Comparison of ENCODE assay signal across 14 cellular contexts in genomic region chr14:74237441-74237840, GRCh38. TPM values are rescaled to one million over a fixed set of nuclear protein-coding genes. Genes with fewer than 3 reads are reported as not detected.
DNase-seq lines count a peak whose midpoint lies in the region; ATAC-seq, FAIRE-seq and TF ChIP-seq lines count a peak whose summit lies in the region.
"Had no signal": no experiment of that assay in that cellular context is flagged by ENCODE, and none has a peak within 500 bp of the region (broad histone marks: within the 10 kb centered on the region; RNA-seq: fewer than 3 reads in every experiment).

No MANE protein-coding gene starts in this region.

- no peak overlapping the region for H3K4me3 ChIP-seq in GM12878
- no peak overlapping the region for H3K4me3 ChIP-seq in osteoblast (ENCODE audit: insufficient read depth, low read length)
- H3K4me3 ChIP-seq: BLaER1, K562 had no signal

- TF ChIP-seq RAD21 in GM12878 (IDR thresholded peaks at IDR 0.05; ENCODE audit: insufficient read depth, low read depth, low read length): no peak

- TF ChIP-seq POLR2A in GM12878 (IDR thresholded peaks at IDR 0.05; ENCODE audit: low read depth, low read length): no peak

- H3K36me3 ChIP-seq in GM12878 (ENCODE audit: control insufficient read depth in 2 of 2, insufficient read depth in 2 of 2, low read length in 1 of 2) (no peaks in the 10 kb centered on the region), osteoblast (ENCODE audit: insufficient read depth, low read length) (no peaks in the 10 kb centered on the region)
- H3K36me3 ChIP-seq: BLaER1 had no signal

- no peak for TF ChIP-seq EP300 in GM12878 (IDR thresholded peaks at IDR 0.05; ENCODE audit: borderline replicate concordance in 1 of 2, control insufficient read depth in 1 of 2, low read depth in 2 of 2, low read length in 2 of 2)

- FAIRE-seq in GM12878 (lab: Jason Lieb, UNC): no peak
- FAIRE-seq: GM18507, K562 had no signal

- peaks cover 18 to 30% of the 10 kb centered on the region in 2 experiments for H3K27me3 ChIP-seq in GM12878 (replicated peaks in 1 of 2; ENCODE audit: control insufficient read depth in 2 of 2, insufficient read depth in 2 of 2, low read length in 1 of 2)
- H3K27me3 ChIP-seq in osteoblast (ENCODE audit: insufficient read depth, low read length): peaks cover 67% of the 10 kb centered on the region

- no peak overlapping the region for H3K9ac ChIP-seq in GM12878 (ENCODE audit: control insufficient read depth, insufficient read depth, low read length)
- H3K9ac ChIP-seq: BLaER1 had no signal

- H4K20me1 ChIP-seq in GM12878 (ENCODE audit: control insufficient read depth, insufficient read depth): no peaks in the 10 kb centered on the region
- peaks cover 4% of the 10 kb centered on the region for H4K20me1 ChIP-seq in osteoblast (ENCODE audit: insufficient read depth, low read length)

- H3K79me2 ChIP-seq in GM12878 (ENCODE audit: control insufficient read depth, insufficient read depth, low read length): no peaks in the 10 kb centered on the region
- no peaks in the 10 kb centered on the region for H3K79me2 ChIP-seq in osteoblast (ENCODE audit: insufficient read depth, low read length)

- 53% methylated on average over 4 of the region's 4 CpGs for WGBS in GM12878 (ENCODE audit: insufficient coverage, insufficient replicate concordance, low lambda C conversion rate, missing lambda C conversion rate)

- RAD21 ChIA-PET in GM12878 (lab: Charles Lee; ENCODE audit: unreplicated experiment): no interaction called here

- CTCF ChIA-PET in GM12878 (lab: Yijun Ruan, JAX): no interaction called here

- DNase-seq in ELR (ENCODE audit: low read depth) (peak; percentile 23), HCEC 1CT (peak; percentile 9), GM12878 (ENCODE audit: low read depth, low spot score) (no peak), osteoblast (ENCODE audit: insufficient read length, low spot score, missing footprints) (peak; percentile 62), NCI-H2196 treated with DMSO at 0.1 percent for 48 hours (lab: John Stamatoyannopoulos, UW; ENCODE audit: unreplicated experiment) (no peak), NCI-H2196 (lab: John Stamatoyannopoulos, UW; ENCODE audit: unreplicated experiment) (no peak)
- DNase-seq in stimulated activated CD8-positive, alpha-beta memory T cell treated with anti-CD3 and anti-CD28 coated beads, Interleukin-4, amount 100 ng/mL, for 48 hours: no peak
- DNase-seq: AML-193, DMS53, H7 had no signal

- POLR2A ChIA-PET in GM12878 (lab: Charles Lee): no interaction called here

- TF ChIP-seq CTCF in GM12878 (IDR thresholded peaks at IDR 0.05 in 2 of 3, conservative IDR thresholded peaks at IDR 0.05 in 1 of 3; ENCODE audit: control insufficient read depth in 2 of 3, extremely low read depth in 1 of 3, insufficient read depth in 1 of 3, low read depth in 3 of 3, low read length in 3 of 3) (no peak), osteoblast (IDR thresholded peaks at IDR 0.05; ENCODE audit: extremely low read depth, low read depth, low read length) (no peak)

- BruUV-seq in GM12878 (replicated peaks; lab: Mats Ljungman, UMichigan): no TSS peak

- no peak overlapping the region for H2AFZ ChIP-seq in GM12878 (ENCODE audit: control insufficient read depth, low read depth, low read length)
- no peak overlapping the region for H2AFZ ChIP-seq in osteoblast (ENCODE audit: low read length)

- in situ Hi-C loops in GM12878 (cut with MboI): no loop called here

- no peak for ATAC-seq in GM12878
- ATAC-seq: K562 had no signal

- H3K4me1 ChIP-seq in GM12878 (ENCODE audit: control insufficient read depth, insufficient read depth, low read length): no peaks in the 10 kb centered on the region
- no peaks in the 10 kb centered on the region for H3K4me1 ChIP-seq in osteoblast (ENCODE audit: insufficient read depth, low read length)
- H3K4me1 ChIP-seq: BLaER1 had no signal

- intact Hi-C loops in GM12878 (cut with micrococcal nuclease; ENCODE audit: unreplicated experiment): no loop called here

- H3K4me2 ChIP-seq in GM12878 (ENCODE audit: control insufficient read depth, insufficient read depth) (no peak overlapping the region), osteoblast (ENCODE audit: insufficient read depth, low read length) (no peak overlapping the region)
- H3K4me2 ChIP-seq: BLaER1 had no signal

- H3K9me3 ChIP-seq in GM12878 (replicated peaks; ENCODE audit: control insufficient read depth, insufficient read depth, low read length) (no peaks in the 10 kb centered on the region), osteoblast (ENCODE audit: low read depth, low read length) (no peaks in the 10 kb centered on the region)

- SMC1A ChIA-PET in GM12878 (lab: Charles Lee; ENCODE audit: uncharacterized antibody, unreplicated experiment): interaction anchor here (0.9 kb wide), 1 partner anchor 16 kb away, joined by 3 read pairs; no protein-coding TSS in a partner anchor

- H3K27ac ChIP-seq in GM12878 (ENCODE audit: control insufficient read depth, insufficient read depth): no peak overlapping the region
- H3K27ac ChIP-seq in osteoblast (ENCODE audit: low read depth, low read length): no peak overlapping the region
- H3K27ac ChIP-seq: BLaER1, HL-60 had no signal

TF ChIP-seq in GM12878, 131 proteins besides CTCF, POLR2A, EP300 and RAD21:
- TF ChIP-seq SIX5 (IDR thresholded peaks at IDR 0.05; ENCODE audit: low read depth, low read length, severe bottlenecking) (no peak), ASH2L (IDR thresholded peaks at IDR 0.05; ENCODE audit: borderline replicate concordance, low read depth) (no peak), PBX3 (IDR thresholded peaks at IDR 0.05; ENCODE audit: insufficient replicate concordance, low read depth, low read length) (peak; percentile 16), SIN3A (IDR thresholded peaks at IDR 0.05; ENCODE audit: low read depth, low read length) (no peak), BHLHE40 (IDR thresholded peaks at IDR 0.05; ENCODE audit: borderline replicate concordance in 1 of 2, low read depth in 2 of 2, low read length in 1 of 2) (no peak)
- TF ChIP-seq, protein P1, sequence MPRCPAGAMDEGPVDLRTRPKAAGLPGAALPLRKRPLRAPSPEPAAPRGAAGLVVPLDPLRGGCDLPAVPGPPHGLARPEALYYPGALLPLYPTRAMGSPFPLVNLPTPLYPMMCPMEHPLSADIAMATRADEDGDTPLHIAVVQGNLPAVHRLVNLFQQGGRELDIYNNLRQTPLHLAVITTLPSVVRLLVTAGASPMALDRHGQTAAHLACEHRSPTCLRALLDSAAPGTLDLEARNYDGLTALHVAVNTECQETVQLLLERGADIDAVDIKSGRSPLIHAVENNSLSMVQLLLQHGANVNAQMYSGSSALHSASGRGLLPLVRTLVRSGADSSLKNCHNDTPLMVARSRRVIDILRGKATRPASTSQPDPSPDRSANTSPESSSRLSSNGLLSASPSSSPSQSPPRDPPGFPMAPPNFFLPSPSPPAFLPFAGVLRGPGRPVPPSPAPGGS (IDR thresholded peaks at IDR 0.05; ENCODE audit: borderline replicate concordance, insufficient read depth, low read depth, low read length, poor library complexity, severe bottlenecking): peak; percentile 90
- TF ChIP-seq, protein P2, sequence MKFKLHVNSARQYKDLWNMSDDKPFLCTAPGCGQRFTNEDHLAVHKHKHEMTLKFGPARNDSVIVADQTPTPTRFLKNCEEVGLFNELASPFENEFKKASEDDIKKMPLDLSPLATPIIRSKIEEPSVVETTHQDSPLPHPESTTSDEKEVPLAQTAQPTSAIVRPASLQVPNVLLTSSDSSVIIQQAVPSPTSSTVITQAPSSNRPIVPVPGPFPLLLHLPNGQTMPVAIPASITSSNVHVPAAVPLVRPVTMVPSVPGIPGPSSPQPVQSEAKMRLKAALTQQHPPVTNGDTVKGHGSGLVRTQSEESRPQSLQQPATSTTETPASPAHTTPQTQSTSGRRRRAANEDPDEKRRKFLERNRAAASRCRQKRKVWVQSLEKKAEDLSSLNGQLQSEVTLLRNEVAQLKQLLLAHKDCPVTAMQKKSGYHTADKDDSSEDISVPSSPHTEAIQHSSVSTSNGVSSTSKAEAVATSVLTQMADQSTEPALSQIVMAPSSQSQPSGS (IDR thresholded peaks at IDR 0.05; ENCODE audit: low read length): no peak

RNA-seq across cellular contexts. Expression of gene VSX2, which starts 1.8 kb away (rescaled TPM):
- total RNA-seq in GM12878 (2013; cell fraction: nucleolus; rRNA removed): not detected in 2 replicates
- total RNA-seq in GM12878 (2014; rRNA removed): not detected in 2 replicates
- total RNA-seq in GM12878 (2014; rRNA removed; fragmentation: Illumina TruSeq; extraction: Trizol): not detected in 2 replicates
- total RNA-seq in GM12878 (2021): not detected in 2 replicates
- polyA plus RNA-seq in GM12878 (2011; ENCODE audit: low read depth): not detected
- 0.04 TPM in 1 of 2 replicates, not detected in the other for polyA plus RNA-seq in GM12878 (2011; rRNA removed)
- polyA plus RNA-seq in GM12878 (2011; cell fraction: cytosol; rRNA removed): 0.09 and 0.10 TPM in 2 replicates
- 0.04 TPM in 1 of 2 replicates, not detected in the other for polyA plus RNA-seq in GM12878 (2011; cell fraction: nucleus; rRNA removed)
- 0.03 TPM in 1 of 2 replicates, not detected in the other for polyA plus RNA-seq in GM12878 (2012)
- polyA plus RNA-seq in GM12878 (2014; fragmentation: Illumina TruSeq; extraction: Trizol): not detected in 2 replicates
- not detected for polyA plus RNA-seq in GM12878 (2014; fragmentation: Nextera tagmentation; extraction: Ambion mirVana)
- 0.05 TPM in 1 of 2 replicates, not detected in the other for polyA plus RNA-seq in GM12878 (2014; rRNA removed)
- under 1 TPM in 1 of 2 experiments, not detected in 1; 0.05 TPM for polyA plus RNA-seq in GM12878 (2016; fragmentation: Nextera tagmentation; extraction: Ambion mirVana)
- polyA minus RNA-seq in GM12878 (2011; rRNA and poly(A)+ RNA removed): 0.10 TPM in 1 of 2 replicates, not detected in the other
- polyA minus RNA-seq in GM12878 (2011; cell fraction: cytosol; rRNA and poly(A)+ RNA removed): not detected in 2 replicates
- not detected in 2 replicates for polyA minus RNA-seq in GM12878 (2011; cell fraction: nucleus; rRNA and poly(A)+ RNA removed)
- total RNA-seq in osteoblast: not detected in 2 replicates
- total RNA-seq: H7 had no signal
- polyA plus RNA-seq: K562 had no signal

Comparison
In these comparisons a context has a peak if more than half of its experiments do, and no peak if none do; other contexts are left out.
1. DNase-seq: peak in ELR (single experiment), HCEC 1CT (single experiment) and osteoblast (single experiment); none in GM12878 (single experiment), NCI-H2196 treated with DMSO at 0.1 percent for 48 hours (single experiment), NCI-H2196 (single experiment) and stimulated activated CD8-positive, alpha-beta memory T cell treated with anti-CD3 and anti-CD28 coated beads, Interleukin-4, amount 100 ng/mL, for 48 hours (single experiment).